ENCODE assay signal across 1 cellular context in the genomic region with DNA sequence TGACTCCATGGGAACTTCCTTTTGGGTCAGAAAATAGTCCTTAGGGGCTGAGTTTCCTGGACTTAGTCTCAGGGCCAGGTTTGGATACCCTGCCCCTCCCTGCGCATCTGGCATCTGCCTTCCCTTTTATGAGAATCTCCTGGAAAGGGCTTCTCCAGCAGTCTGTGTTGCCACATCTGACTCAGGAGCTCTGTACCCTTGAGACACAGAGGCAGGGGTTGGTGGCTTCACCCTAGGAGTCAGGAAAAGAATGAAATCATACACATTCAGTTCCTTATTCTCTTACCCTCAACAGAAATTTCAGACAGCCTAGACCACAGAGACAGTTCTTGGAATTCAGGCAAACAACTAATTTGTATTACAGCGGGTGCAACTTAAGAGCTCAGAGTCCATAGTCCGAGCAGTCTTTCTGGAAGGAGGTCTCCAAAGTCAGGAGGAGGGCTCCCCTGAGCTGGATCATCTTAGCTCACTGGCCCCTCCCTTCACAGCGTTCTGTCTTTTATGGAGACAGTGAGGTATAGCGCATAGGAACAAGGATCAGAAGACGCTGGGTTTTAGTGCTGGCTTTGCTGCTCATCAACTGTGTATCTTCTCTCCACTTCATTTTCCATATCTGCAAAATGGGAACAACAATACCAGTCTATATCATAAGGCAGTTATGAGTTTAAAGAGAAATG.
TF ChIP-seq lines count a peak whose summit lies in the region.

No MANE protein-coding gene starts in this region.

TF ChIP-seq in GM12878, 131 proteins besides CTCF, POLR2A, EP300 and RAD21 (continued from another document):
- no peak for TF ChIP-seq MEF2A (IDR thresholded peaks at IDR 0.05; ENCODE audit: insufficient read depth, low read depth, low read length)
- TF ChIP-seq SMAD1 (IDR thresholded peaks at IDR 0.05; ENCODE audit: low read depth, partially characterized antibody): no peak
- no peak for TF ChIP-seq EGR1 (IDR thresholded peaks at IDR 0.05; ENCODE audit: borderline replicate concordance in 1 of 2, low read depth in 2 of 2, low read length in 2 of 2)
- TF ChIP-seq RUNX3 (IDR thresholded peaks at IDR 0.05; ENCODE audit: low read length): peak; percentile 50; the same call in 1 of the 2 replicates
- TF ChIP-seq ZSCAN29 (IDR thresholded peaks at IDR 0.05): no peak
- no peak for TF ChIP-seq PML (IDR thresholded peaks at IDR 0.05; ENCODE audit: low read length)
- TF ChIP-seq CBFB (IDR thresholded peaks at IDR 0.05; ENCODE audit: low read depth): 0 out of 2 replicates have a peak, but pooled peaks have one; percentile 30
- TF ChIP-seq IKZF2 (IDR thresholded peaks at IDR 0.05): peak in 1 of 2 experiments; percentile 19; a peak in 2 of 4 replicates
- TF ChIP-seq, protein P1, sequence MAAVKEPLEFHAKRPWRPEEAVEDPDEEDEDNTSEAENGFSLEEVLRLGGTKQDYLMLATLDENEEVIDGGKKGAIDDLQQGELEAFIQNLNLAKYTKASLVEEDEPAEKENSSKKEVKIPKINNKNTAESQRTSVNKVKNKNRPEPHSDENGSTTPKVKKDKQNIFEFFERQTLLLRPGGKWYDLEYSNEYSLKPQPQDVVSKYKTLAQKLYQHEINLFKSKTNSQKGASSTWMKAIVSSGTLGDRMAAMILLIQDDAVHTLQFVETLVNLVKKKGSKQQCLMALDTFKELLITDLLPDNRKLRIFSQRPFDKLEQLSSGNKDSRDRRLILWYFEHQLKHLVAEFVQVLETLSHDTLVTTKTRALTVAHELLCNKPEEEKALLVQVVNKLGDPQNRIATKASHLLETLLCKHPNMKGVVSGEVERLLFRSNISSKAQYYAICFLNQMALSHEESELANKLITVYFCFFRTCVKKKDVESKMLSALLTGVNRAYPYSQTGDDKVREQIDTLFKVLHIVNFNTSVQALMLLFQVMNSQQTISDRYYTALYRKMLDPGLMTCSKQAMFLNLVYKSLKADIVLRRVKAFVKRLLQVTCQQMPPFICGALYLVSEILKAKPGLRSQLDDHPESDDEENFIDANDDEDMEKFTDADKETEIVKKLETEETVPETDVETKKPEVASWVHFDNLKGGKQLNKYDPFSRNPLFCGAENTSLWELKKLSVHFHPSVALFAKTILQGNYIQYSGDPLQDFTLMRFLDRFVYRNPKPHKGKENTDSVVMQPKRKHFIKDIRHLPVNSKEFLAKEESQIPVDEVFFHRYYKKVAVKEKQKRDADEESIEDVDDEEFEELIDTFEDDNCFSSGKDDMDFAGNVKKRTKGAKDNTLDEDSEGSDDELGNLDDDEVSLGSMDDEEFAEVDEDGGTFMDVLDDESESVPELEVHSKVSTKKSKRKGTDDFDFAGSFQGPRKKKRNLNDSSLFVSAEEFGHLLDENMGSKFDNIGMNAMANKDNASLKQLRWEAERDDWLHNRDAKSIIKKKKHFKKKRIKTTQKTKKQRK (IDR thresholded peaks at IDR 0.05; ENCODE audit: low read depth, low read length): no peak
- TF ChIP-seq, protein P2, sequence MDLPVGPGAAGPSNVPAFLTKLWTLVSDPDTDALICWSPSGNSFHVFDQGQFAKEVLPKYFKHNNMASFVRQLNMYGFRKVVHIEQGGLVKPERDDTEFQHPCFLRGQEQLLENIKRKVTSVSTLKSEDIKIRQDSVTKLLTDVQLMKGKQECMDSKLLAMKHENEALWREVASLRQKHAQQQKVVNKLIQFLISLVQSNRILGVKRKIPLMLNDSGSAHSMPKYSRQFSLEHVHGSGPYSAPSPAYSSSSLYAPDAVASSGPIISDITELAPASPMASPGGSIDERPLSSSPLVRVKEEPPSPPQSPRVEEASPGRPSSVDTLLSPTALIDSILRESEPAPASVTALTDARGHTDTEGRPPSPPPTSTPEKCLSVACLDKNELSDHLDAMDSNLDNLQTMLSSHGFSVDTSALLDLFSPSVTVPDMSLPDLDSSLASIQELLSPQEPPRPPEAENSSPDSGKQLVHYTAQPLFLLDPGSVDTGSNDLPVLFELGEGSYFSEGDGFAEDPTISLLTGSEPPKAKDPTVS (IDR thresholded peaks at IDR 0.05; ENCODE audit: low read depth, low read length): no peak
- TF ChIP-seq, protein P3, sequence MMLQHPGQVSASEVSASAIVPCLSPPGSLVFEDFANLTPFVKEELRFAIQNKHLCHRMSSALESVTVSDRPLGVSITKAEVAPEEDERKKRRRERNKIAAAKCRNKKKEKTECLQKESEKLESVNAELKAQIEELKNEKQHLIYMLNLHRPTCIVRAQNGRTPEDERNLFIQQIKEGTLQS (IDR thresholded peaks at IDR 0.05; ENCODE audit: borderline replicate concordance, extremely low read depth, low read depth, low read length): no peak
- TF ChIP-seq, protein P4, sequence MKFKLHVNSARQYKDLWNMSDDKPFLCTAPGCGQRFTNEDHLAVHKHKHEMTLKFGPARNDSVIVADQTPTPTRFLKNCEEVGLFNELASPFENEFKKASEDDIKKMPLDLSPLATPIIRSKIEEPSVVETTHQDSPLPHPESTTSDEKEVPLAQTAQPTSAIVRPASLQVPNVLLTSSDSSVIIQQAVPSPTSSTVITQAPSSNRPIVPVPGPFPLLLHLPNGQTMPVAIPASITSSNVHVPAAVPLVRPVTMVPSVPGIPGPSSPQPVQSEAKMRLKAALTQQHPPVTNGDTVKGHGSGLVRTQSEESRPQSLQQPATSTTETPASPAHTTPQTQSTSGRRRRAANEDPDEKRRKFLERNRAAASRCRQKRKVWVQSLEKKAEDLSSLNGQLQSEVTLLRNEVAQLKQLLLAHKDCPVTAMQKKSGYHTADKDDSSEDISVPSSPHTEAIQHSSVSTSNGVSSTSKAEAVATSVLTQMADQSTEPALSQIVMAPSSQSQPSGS (IDR thresholded peaks at IDR 0.05; ENCODE audit: low read length): no peak
- TF ChIP-seq, protein P5, sequence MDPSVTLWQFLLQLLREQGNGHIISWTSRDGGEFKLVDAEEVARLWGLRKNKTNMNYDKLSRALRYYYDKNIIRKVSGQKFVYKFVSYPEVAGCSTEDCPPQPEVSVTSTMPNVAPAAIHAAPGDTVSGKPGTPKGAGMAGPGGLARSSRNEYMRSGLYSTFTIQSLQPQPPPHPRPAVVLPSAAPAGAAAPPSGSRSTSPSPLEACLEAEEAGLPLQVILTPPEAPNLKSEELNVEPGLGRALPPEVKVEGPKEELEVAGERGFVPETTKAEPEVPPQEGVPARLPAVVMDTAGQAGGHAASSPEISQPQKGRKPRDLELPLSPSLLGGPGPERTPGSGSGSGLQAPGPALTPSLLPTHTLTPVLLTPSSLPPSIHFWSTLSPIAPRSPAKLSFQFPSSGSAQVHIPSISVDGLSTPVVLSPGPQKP (IDR thresholded peaks at IDR 0.05; ENCODE audit: low read depth, low read length): no peak
- TF ChIP-seq, protein P6, sequence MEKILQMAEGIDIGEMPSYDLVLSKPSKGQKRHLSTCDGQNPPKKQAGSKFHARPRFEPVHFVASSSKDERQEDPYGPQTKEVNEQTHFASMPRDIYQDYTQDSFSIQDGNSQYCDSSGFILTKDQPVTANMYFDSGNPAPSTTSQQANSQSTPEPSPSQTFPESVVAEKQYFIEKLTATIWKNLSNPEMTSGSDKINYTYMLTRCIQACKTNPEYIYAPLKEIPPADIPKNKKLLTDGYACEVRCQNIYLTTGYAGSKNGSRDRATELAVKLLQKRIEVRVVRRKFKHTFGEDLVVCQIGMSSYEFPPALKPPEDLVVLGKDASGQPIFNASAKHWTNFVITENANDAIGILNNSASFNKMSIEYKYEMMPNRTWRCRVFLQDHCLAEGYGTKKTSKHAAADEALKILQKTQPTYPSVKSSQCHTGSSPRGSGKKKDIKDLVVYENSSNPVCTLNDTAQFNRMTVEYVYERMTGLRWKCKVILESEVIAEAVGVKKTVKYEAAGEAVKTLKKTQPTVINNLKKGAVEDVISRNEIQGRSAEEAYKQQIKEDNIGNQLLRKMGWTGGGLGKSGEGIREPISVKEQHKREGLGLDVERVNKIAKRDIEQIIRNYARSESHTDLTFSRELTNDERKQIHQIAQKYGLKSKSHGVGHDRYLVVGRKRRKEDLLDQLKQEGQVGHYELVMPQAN (conservative IDR thresholded peaks at IDR 0.05): no peak
- peak; percentile 79 for TF ChIP-seq EED (IDR thresholded peaks at IDR 0.05; ENCODE audit: low read depth)
- TF ChIP-seq, protein P7, sequence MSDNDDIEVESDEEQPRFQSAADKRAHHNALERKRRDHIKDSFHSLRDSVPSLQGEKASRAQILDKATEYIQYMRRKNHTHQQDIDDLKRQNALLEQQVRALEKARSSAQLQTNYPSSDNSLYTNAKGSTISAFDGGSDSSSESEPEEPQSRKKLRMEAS (IDR thresholded peaks at IDR 0.05; ENCODE audit: low read depth, low read length): no peak
- TF ChIP-seq, protein P8, sequence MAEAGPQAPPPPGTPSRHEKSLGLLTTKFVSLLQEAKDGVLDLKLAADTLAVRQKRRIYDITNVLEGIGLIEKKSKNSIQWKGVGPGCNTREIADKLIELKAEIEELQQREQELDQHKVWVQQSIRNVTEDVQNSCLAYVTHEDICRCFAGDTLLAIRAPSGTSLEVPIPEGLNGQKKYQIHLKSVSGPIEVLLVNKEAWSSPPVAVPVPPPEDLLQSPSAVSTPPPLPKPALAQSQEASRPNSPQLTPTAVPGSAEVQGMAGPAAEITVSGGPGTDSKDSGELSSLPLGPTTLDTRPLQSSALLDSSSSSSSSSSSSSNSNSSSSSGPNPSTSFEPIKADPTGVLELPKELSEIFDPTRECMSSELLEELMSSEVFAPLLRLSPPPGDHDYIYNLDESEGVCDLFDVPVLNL (IDR thresholded peaks at IDR 0.05; ENCODE audit: low read depth, low read length): no peak
- TF ChIP-seq SRF (IDR thresholded peaks at IDR 0.05; ENCODE audit: low read depth in 2 of 2, low read length in 2 of 2): no peak
- peak; percentile 41; the same call in 1 of the 2 replicates for TF ChIP-seq SPI1 (IDR thresholded peaks at IDR 0.05; ENCODE audit: borderline replicate concordance, insufficient read depth, low read depth, low read length)
- TF ChIP-seq, protein P9, sequence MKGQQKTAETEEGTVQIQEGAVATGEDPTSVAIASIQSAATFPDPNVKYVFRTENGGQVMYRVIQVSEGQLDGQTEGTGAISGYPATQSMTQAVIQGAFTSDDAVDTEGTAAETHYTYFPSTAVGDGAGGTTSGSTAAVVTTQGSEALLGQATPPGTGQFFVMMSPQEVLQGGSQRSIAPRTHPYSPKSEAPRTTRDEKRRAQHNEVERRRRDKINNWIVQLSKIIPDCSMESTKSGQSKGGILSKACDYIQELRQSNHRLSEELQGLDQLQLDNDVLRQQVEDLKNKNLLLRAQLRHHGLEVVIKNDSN (IDR thresholded peaks at IDR 0.05; ENCODE audit: borderline replicate concordance, extremely low read length, insufficient read depth, low read depth, low read length): no peak
- TF ChIP-seq IKZF1 (conservative IDR thresholded peaks at IDR 0.05): peak; percentile 25; the same call in 1 of the 2 replicates
- no peak for TF ChIP-seq CHD2 (IDR thresholded peaks at IDR 0.05; ENCODE audit: borderline replicate concordance, low read depth, low read length)
- TF ChIP-seq DPF2 (IDR thresholded peaks at IDR 0.05): 0 out of 2 replicates have a peak, but pooled peaks have one; percentile 14
TF ChIP-seq in GM12878: peak in this region for 7.
